Comparison of ENCODE assay signal across 24 cellular contexts in the genomic region with DNA sequence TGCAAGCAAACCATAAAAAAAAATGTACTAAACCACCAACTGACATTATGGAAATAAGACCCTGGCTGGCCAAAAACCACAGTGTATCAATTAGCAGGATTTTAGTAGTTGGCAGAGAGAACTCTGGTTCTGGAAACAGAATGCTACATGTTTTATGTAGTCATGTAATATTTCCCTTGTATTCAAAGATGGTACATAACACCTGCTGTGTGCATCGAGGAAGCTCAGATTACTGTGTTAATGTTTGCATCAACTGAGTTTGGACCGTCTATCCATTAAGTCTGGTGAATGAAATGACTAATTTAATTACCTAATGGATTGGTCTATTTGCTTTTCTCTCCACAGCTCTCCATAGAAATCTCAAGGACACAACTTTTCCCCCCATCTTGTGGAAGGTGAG.
DNase-seq lines count a peak whose midpoint lies in the region; TF ChIP-seq lines count a peak whose summit lies in the region.
"Had no signal": no experiment of that assay in that cellular context is flagged by ENCODE, and none has a peak within 500 bp of the region (broad histone marks: within the 10 kb centered on the region; RNA-seq: fewer than 3 reads in every experiment).

No MANE protein-coding gene starts in this region.

- H3K4me1 ChIP-seq in HEK293 (ENCODE audit: control insufficient read depth, insufficient read depth, low read length) (no peaks in the 10 kb centered on the region), thyroid gland (no peaks in the 10 kb centered on the region)
- H3K4me1 ChIP-seq: colonic mucosa, foreskin keratinocyte, psoas muscle had no signal

- H3K9me3 ChIP-seq in HEK293 (ENCODE audit: control insufficient read depth, insufficient read depth, low read depth, low read length) = no peaks in the 10 kb centered on the region
- H3K9me3 ChIP-seq in thyroid gland = no peaks in the 10 kb centered on the region
- H3K9me3 ChIP-seq: colonic mucosa, psoas muscle, SK-N-SH had no signal

- TF ChIP-seq CTCF in HEK293 (tag by site-specific recombination; IDR thresholded peaks at IDR 0.05) = no peak
- no peak for TF ChIP-seq CTCF in thyroid gland (IDR thresholded peaks at IDR 0.05)
- no peak for TF ChIP-seq CTCF in lower leg skin (IDR thresholded peaks at IDR 0.05)

- H3K4me3 ChIP-seq in HEK293 (ENCODE audit: low read depth, low read length) (no peak overlapping the region), thyroid gland (replicated peaks in 1 of 3) (no peak overlapping the region), lower leg skin (ENCODE audit: low read depth, poor library complexity, severe bottlenecking) (no peak overlapping the region)
- H3K4me3 ChIP-seq: colonic mucosa, GM23338, psoas muscle had no signal

- POLR2A ChIA-PET in HEK293 (lab: Yijun Ruan, JAX) = no interaction called here

- intact Hi-C loops in thyroid gland (cut with DNase I) = no loop called here
- intact Hi-C loops in lower leg skin (cut with DNase I; ENCODE audit: low total_unique reads) = no loop called here

- whole genome bisulfite sequencing in thyroid gland, 2 donors = 67 to 82% methylated on average over 2 of the region's 2 CpGs
- 48 to 68% methylated on average over 2 of the region's 2 CpGs for WGBS in lower leg skin, 2 donors

- H3K36me3 ChIP-seq in HEK293 (ENCODE audit: control insufficient read depth in 2 of 2, insufficient read depth in 1 of 2, low read length in 2 of 2) (no peaks in the 10 kb centered on the region), thyroid gland (no peaks in the 10 kb centered on the region)
- H3K36me3 ChIP-seq: colonic mucosa had no signal

- peak; percentile 47 for DNase-seq in DMS 273 treated with DMSO at 0.1 percent for 48 hours (lab: John Stamatoyannopoulos, UW)
- DNase-seq in NCI-H2081 treated with DMSO at 0.1 percent for 48 hours (lab: John Stamatoyannopoulos, UW) = peak; percentile 88
- DNase-seq in NCI-H526 treated with DMSO at 0.1 percent for 48 hours (lab: John Stamatoyannopoulos, UW) = peak; percentile 95
- no peak for DNase-seq in activated effector memory CD4-positive, alpha-beta T cell treated with anti-CD3 and anti-CD28 coated beads, Interleukin-2, amount 50 U/mL, for 16 hours
- no peak for DNase-seq in thyroid gland
- no peak for DNase-seq in lower leg skin (ENCODE audit: low spot score in 2 of 2)
- DNase-seq: activated CD4-positive, alpha-beta T cell treated with anti-CD3 and anti-CD28 coated beads for 4 hours; activated naive CD4-positive, alpha-beta T cell treated with anti-CD3 and anti-CD28 coated beads, Interleukin-2, amount 10 ng/mL, durations not matched to agents 7 days and 5 days; activated T-cell treated with anti-CD3 and anti-CD28 coated beads, Interleukin-2, amount 50 U/mL, for 72 hours; amniotic stem cell; colonic mucosa; effector memory CD4-positive, alpha-beta T cell; foreskin keratinocyte; GDM1; KBM-7; mesenchymal stem cell; psoas muscle; RPMI8226; SK-N-SH; stimulated activated CD4-positive, alpha-beta T cell treated with anti-CD3 and anti-CD28 coated beads, Interleukin-15, amount 100 ng/mL, for 24 hours; stimulated activated naive CD8-positive, alpha-beta T cell treated with anti-CD3 and anti-CD28 coated beads, Interleukin-15, Interleukin-2, amounts not matched to agents 100 U/mL and 50 U/mL, for 24 hours; T-helper 2 cell had no signal

- no peaks in the 10 kb centered on the region for H3K27me3 ChIP-seq in thyroid gland
- H3K27me3 ChIP-seq: colonic mucosa, foreskin keratinocyte had no signal

- no peak for TF ChIP-seq POLR2A in thyroid gland (IDR thresholded peaks at IDR 0.05)
- TF ChIP-seq POLR2A in lower leg skin (IDR thresholded peaks at IDR 0.05) = no peak

- H3K27ac ChIP-seq in HEK293 (ENCODE audit: extremely low read depth, low read depth, low read length) (no peak overlapping the region), thyroid gland (no peak overlapping the region)
- H3K27ac ChIP-seq: colonic mucosa, foreskin keratinocyte, psoas muscle had no signal

- CTCF ChIA-PET in HEK293 (lab: Yijun Ruan, JAX) = interaction anchor here (2.1 kb wide), 1 partner anchor 19 kb away, joined by 5 read pairs; no protein-coding TSS in a partner anchor

TF ChIP-seq in HEK293, 187 proteins besides CTCF, POLR2A, EP300 and RAD21:
- TF ChIP-seq ZNF529 (tag by site-specific recombination; IDR thresholded peaks at IDR 0.05; ENCODE audit: insufficient replicate concordance) (no peak), ZNF549 (tag by site-specific recombination; IDR thresholded peaks at IDR 0.05) (peak; percentile 23; the same call in 1 of the 2 replicates), ZNF48 (tag by site-specific recombination; IDR thresholded peaks at IDR 0.05) (no peak), ZBTB17 (tag by site-specific recombination; IDR thresholded peaks at IDR 0.05) (peak; percentile 69), FEZF1 (tag by site-specific recombination; IDR thresholded peaks at IDR 0.05) (peak; percentile 24; the same call in 1 of the 2 replicates), TCF7L2 (IDR thresholded peaks at IDR 0.05; ENCODE audit: borderline replicate concordance, low read depth, low read length) (no peak), ZNF404 (tag by site-specific recombination; IDR thresholded peaks at IDR 0.05) (no peak), ZNF501 (tag by site-specific recombination; IDR thresholded peaks at IDR 0.05) (peak; percentile 83), ZNF223 (tag by site-specific recombination; IDR thresholded peaks at IDR 0.05) (no peak), ZNF274 (IDR thresholded peaks at IDR 0.05; ENCODE audit: low read length) (no peak), ZNF274 (tag by site-specific recombination; IDR thresholded peaks at IDR 0.05; ENCODE audit: borderline replicate concordance) (no peak), ZNF548 (tag by site-specific recombination; IDR thresholded peaks at IDR 0.05) (no peak), ZNF114 (tag by site-specific recombination; IDR thresholded peaks at IDR 0.05) (no peak), KLF8 (tag by site-specific recombination; IDR thresholded peaks at IDR 0.05) (0 out of 2 replicates have a peak, but pooled peaks have one; percentile 28)
- TF ChIP-seq, protein P1, sequence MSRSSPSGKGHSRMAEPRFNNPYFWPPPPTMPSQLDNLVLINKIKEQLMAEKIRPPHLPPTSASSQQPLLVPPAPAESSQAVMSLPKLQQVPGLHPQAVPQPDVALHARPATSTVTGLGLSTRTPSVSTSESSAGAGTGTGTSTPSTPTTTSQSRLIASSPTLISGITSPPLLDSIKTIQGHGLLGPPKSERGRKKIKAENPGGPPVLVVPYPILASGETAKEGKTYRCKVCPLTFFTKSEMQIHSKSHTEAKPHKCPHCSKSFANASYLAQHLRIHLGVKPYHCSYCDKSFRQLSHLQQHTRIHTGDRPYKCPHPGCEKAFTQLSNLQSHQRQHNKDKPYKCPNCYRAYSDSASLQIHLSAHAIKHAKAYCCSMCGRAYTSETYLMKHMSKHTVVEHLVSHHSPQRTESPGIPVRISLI (tag by site-specific recombination; IDR thresholded peaks at IDR 0.05) = peak; percentile 89
TF ChIP-seq in HEK293: peak in this region for 6.

Comparison
In these comparisons a context has a peak if more than half of its experiments do, and no peak if none do; other contexts are left out.
1. DNase-seq: peak in DMS 273 treated with DMSO at 0.1 percent for 48 hours (single experiment), NCI-H2081 treated with DMSO at 0.1 percent for 48 hours (single experiment) and NCI-H526 treated with DMSO at 0.1 percent for 48 hours (single experiment); none in activated effector memory CD4-positive, alpha-beta T cell treated with anti-CD3 and anti-CD28 coated beads, Interleukin-2, amount 50 U/mL, for 16 hours (single experiment), thyroid gland (0 of 2) and lower leg skin (0 of 2).